ENCODE assay signal across 10 cellular contexts in genomic region chr19:15551183-15552004, GRCh38. TPM values are rescaled to one million over a fixed set of nuclear protein-coding genes. Genes with fewer than 3 reads are reported as not detected.
DNase-seq lines count a peak whose midpoint lies in the region; ATAC-seq and TF ChIP-seq lines count a peak whose summit lies in the region.
"Had no signal": no experiment of that assay in that cellular context is flagged by ENCODE, and none has a peak within 500 bp of the region (broad histone marks: within the 10 kb centered on the region; RNA-seq: fewer than 3 reads in every experiment).

No MANE protein-coding gene starts in this region.

- no peak overlapping the region for H3K27ac Mint-ChIP-seq in Calu3 (ENCODE audit: unreplicated experiment)
- H3K27ac Mint-ChIP-seq: nephron had no signal

- no peak for TF ChIP-seq CTCF in Calu3 (IDR thresholded peaks at IDR 0.05; ENCODE audit: unreplicated experiment)

- intact Hi-C loops in Calu3 (cut with micrococcal nuclease; ENCODE audit: unreplicated experiment), result loop anchor here (10.0 kb wide), 1 partner anchor 397 kb away; no protein-coding TSS in a partner anchor

- H3K36me3 Mint-ChIP-seq in Calu3 (ENCODE audit: insufficient read depth, unreplicated experiment), result peaks cover 14% of the 10 kb centered on the region

- DNase-seq in Calu3 (peak; percentile 64), NCI-H748 (lab: John Stamatoyannopoulos, UW; ENCODE audit: unreplicated experiment) (peak; percentile 66), activated T-helper 1 cell treated with Interleukin-2 at 50 U/mL for 16 hours (ENCODE audit: low read depth) (peak; percentile 52), hepatic stellate cell (ENCODE audit: low spot score) (peak; percentile 30), NCI-H446 treated with DMSO at 0.1 percent for 48 hours (lab: John Stamatoyannopoulos, UW) (no peak)
- peak; percentile 40 to 67 for DNase-seq in stimulated activated CD4-positive, alpha-beta T cell treated with anti-CD3 and anti-CD28 coated beads, Interleukin-4, amount 100 ng/mL, for 48 hours (ENCODE audit: low read depth in 2 of 2)

- peaks cover 35% of the 10 kb centered on the region for H3K27me3 Mint-ChIP-seq in Calu3 (ENCODE audit: unreplicated experiment)

- no peaks in the 10 kb centered on the region for H3K9me3 Mint-ChIP-seq in Calu3 (ENCODE audit: low read depth, unreplicated experiment)
- H3K9me3 Mint-ChIP-seq: nephron had no signal

- ATAC-seq in GM21423 (IDR thresholded peaks at IDR 0.05; ENCODE audit: unreplicated experiment) (no peak), HG02885 (IDR thresholded peaks at IDR 0.05; ENCODE audit: poor library complexity, unreplicated experiment) (no peak)

- no TSS peak for BruUV-seq in Calu3 (replicated peaks; lab: Mats Ljungman, UMichigan)

- H3K4me1 Mint-ChIP-seq in Calu3 (ENCODE audit: low read depth, unreplicated experiment), result peaks cover 15% of the 10 kb centered on the region

- CTCF ChIA-PET in Calu3 (lab: Charles Lee), result interaction anchor here (0.8 to 1.5 kb wide), 2 partner anchors 10 to 71 kb away, joined by 3 to 4 read pairs; no protein-coding TSS in a partner anchor

- peak overlapping the region; percentile 61 for H3K4me3 Mint-ChIP-seq in Calu3 (ENCODE audit: low read depth, unreplicated experiment)
- H3K4me3 Mint-ChIP-seq: nephron had no signal

RNA-seq across cellular contexts. Expression of gene CYP4F22, which starts 43.1 kb away (rescaled TPM):
- not detected in 2 replicates for total RNA-seq in Calu3 (2022)
- total RNA-seq: HT1080 had no signal
